Comparison of ENCODE assay signal across 9 cellular contexts in the genomic region with DNA sequence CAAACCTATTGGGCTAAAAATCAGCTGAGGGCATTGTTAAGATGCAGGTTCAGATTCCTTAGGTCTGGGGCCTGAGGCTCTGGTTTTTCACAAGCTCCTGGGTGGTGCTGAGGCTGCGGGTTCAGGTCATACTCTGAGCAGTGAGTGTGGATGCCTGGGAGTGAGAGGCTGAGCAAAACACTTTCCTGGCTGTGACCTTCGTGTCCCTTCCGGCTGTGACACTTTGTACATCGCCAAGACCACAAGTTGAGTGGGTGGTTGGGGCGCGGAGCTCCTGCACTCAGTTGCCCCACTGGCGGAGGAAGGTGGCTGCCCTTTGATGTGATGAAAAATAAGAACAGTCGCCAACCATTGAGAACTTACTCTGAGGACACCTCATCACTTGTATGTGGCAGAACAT. TPM values are rescaled to one million over a fixed set of nuclear protein-coding genes. Genes with fewer than 3 reads are reported as not detected.
A peak's percentile ranks its signal among the peaks of the same experiment; 100 is the strongest.
DNase-seq lines count a peak whose midpoint lies in the region; ATAC-seq and TF ChIP-seq lines count a peak whose summit lies in the region.
"Had no signal": no experiment of that assay in that cellular context is flagged by ENCODE, and none has a peak within 500 bp of the region (broad histone marks: within the 10 kb centered on the region; RNA-seq: fewer than 3 reads in every experiment).

No MANE protein-coding gene starts in this region.

- 80 to 87% methylated on average over 8 of the region's 8 CpGs for WGBS in body of pancreas, 2 donors
- 96 to 98% (median 98%) methylated on average over 8 of the region's 8 CpGs for WGBS in ovary, 3 donors

- TF ChIP-seq CTCF in body of pancreas (IDR thresholded peaks at IDR 0.05) (no peak), ovary (IDR thresholded peaks at IDR 0.05) (no peak), uterus (IDR thresholded peaks at IDR 0.05) (no peak)

- H3K4me1 ChIP-seq in body of pancreas (peaks cover 51% of the 10 kb centered on the region), ovary (ENCODE audit: insufficient read depth) (peaks cover 42% of the 10 kb centered on the region), uterus (peaks cover 22 to 38% of the 10 kb centered on the region in 2 donors)

- no peaks in the 10 kb centered on the region for H3K36me3 ChIP-seq in body of pancreas (replicated peaks in 1 of 2; ENCODE audit: insufficient read depth in 1 of 2, low read depth in 2 of 2)
- no peaks in the 10 kb centered on the region for H3K36me3 ChIP-seq in ovary
- H3K36me3 ChIP-seq in uterus, result no peaks in the 10 kb centered on the region

- no peaks in the 10 kb centered on the region for H3K27me3 ChIP-seq in body of pancreas
- H3K27me3 ChIP-seq in ovary, result no peaks in the 10 kb centered on the region
- H3K27me3 ChIP-seq in uterus, result no peaks in the 10 kb centered on the region

- TF ChIP-seq EP300 in ovary (IDR thresholded peaks at IDR 0.05), result no peak

- no peaks in the 10 kb centered on the region for H3K9me3 ChIP-seq in body of pancreas
- no peaks in the 10 kb centered on the region for H3K9me3 ChIP-seq in ovary
- H3K9me3 ChIP-seq in uterus, result no peaks in the 10 kb centered on the region

- intact Hi-C loops in left cardiac atrium (cut with DNase I) (no loop called here), Right ventricle myocardium inferior (cut with DNase I) (loop anchor here (2.0 kb wide), 1 partner anchor 14 kb away; no protein-coding TSS in a partner anchor), body of pancreas (cut with DNase I) (no loop called here), ovary (cut with DNase I) (no loop called here), uterus (cut with DNase I; ENCODE audit: low total_unique reads) (no loop called here)

- H3K4me3 ChIP-seq in body of pancreas (no peak overlapping the region), ovary (no peak overlapping the region), uterus (no peak overlapping the region)

- TF ChIP-seq POLR2A in body of pancreas (IDR thresholded peaks at IDR 0.05) (no peak), ovary (IDR thresholded peaks at IDR 0.05) (no peak), uterus (IDR thresholded peaks at IDR 0.05) (no peak)

- H3K27ac ChIP-seq in body of pancreas (peak overlapping the region in 3 of 4 donors; percentile 63 to 88 (median 85)), ovary (peak overlapping the region; percentile 90 to 100), uterus (peak overlapping the region; percentile 93 to 98)

- DNase-seq in left cardiac atrium, result peak; percentile 19
- DNase-seq in Right ventricle myocardium inferior (ENCODE audit: missing footprints), result no peak
- no peak for DNase-seq in body of pancreas
- peak in 4 of 5 donors; percentile 13 to 43 (median 38) for DNase-seq in ovary
- peak in 1 of 2 donors; percentile 17 for DNase-seq in uterus
- no peak for DNase-seq in LoVo (ENCODE audit: low spot score)

- ATAC-seq in left cardiac atrium (no peak), Right ventricle myocardium inferior (no peak), body of pancreas (no peak), GM18909 (IDR thresholded peaks at IDR 0.05; ENCODE audit: poor library complexity, unreplicated experiment) (no peak), HG02884 (IDR thresholded peaks at IDR 0.05; ENCODE audit: unreplicated experiment) (no peak)
- ATAC-seq: HCT116 had no signal

RNA-seq across cellular contexts. Expression of a gene that starts 24.8 kb away (rescaled TPM):
- under 1 TPM; 0.29 to 0.53 TPM for total RNA-seq in left cardiac atrium
- total RNA-seq in Right ventricle myocardium inferior, result not detected
- total RNA-seq in body of pancreas, result under 1 TPM in 1 of 2 donors, not detected in 1; 0.26 TPM
- total RNA-seq in ovary, result 1 to 10 TPM in 2 of 7 donors, under 1 TPM in 3, not detected in 2; 0.23 to 2.5 (median 0.37) TPM
- under 1 TPM; 0.18 to 0.60 TPM for polyA plus RNA-seq in ovary
- under 1 TPM in 1 of 4 donors, not detected in 3; 0.14 TPM for total RNA-seq in uterus

RNA-seq across cellular contexts. Expression of a gene that starts 39.0 kb away (rescaled TPM):
- not detected for total RNA-seq in left cardiac atrium
- total RNA-seq in Right ventricle myocardium inferior, result not detected
- total RNA-seq in body of pancreas, result not detected
- 1 to 10 TPM in 1 of 7 donors, under 1 TPM in 2, not detected in 4; 0.13 to 6.2 (median 0.95) TPM for total RNA-seq in ovary
- polyA plus RNA-seq in ovary, result under 1 TPM in 1 of 2 donors, not detected in 1; 0.13 TPM
- 1 to 10 TPM in 1 of 4 donors, under 1 TPM in 2, not detected in 1; 0.09 to 2.6 (median 0.28) TPM for total RNA-seq in uterus

Comparison
In these comparisons a context has a peak if more than half of its experiments do, and no peak if none do; other contexts are left out.
1. DNase-seq: peak in left cardiac atrium (single experiment) and ovary (4 of 5); none in Right ventricle myocardium inferior (single experiment), body of pancreas (0 of 4) and LoVo (single experiment).
2. Peak in every context shown above with its lines, with median percentiles within 50 percentile points of each other: H3K27ac ChIP-seq.